17 cellular contexts compared by ENCODE assay signal in genomic region chr20:49140411-49140810, GRCh38.
"Had no signal": no experiment of that assay in that cellular context is flagged by ENCODE, and none has a peak within 500 bp of the region (broad histone marks: within the 10 kb centered on the region; RNA-seq: fewer than 3 reads in every experiment).

No MANE protein-coding gene starts in this region.

- H3K27me3 ChIP-seq: hepatocyte, tibial nerve had no signal

- H3K9me3 Mint-ChIP-seq: activated CD4-positive, alpha-beta memory T cell treated with anti-CD3 and anti-CD28 coated beads for 36 hours; activated naive CD4-positive, alpha-beta T cell treated with anti-CD3 and anti-CD28 coated beads, Interleukin-2, amount 10 ng/mL, durations not matched to agents 7 days and 5 days; activated T-helper 2 cell treated with anti-CD3 and anti-CD28 coated beads, Interferon-gamma antibody, Interleukin-2, Interleukin-4, amounts not matched to agents 10 μg/mL and 5 μg/mL and 100 μg/mL, durations not matched to agents 14 hours and 24 hours and 36 hours; central memory CD8-positive, alpha-beta T cell; endodermal cell; mesothelial cell of epicardium; stimulated activated memory B cell treated with anti-CD40 and anti-IgM and Interleukin-4, amounts not matched to agents 10 μg/mL and 1 μg/mL and 100 μg/mL, for 72 hours had no signal

- DNase-seq: activated CD4-positive, alpha-beta memory T cell treated with anti-CD3 and anti-CD28 coated beads for 36 hours; activated naive CD4-positive, alpha-beta T cell treated with anti-CD3 and anti-CD28 coated beads, Interleukin-2, amount 10 ng/mL, durations not matched to agents 7 days and 5 days; amygdala; endodermal cell; erythroblast; right cardiac atrium; stimulated activated CD4-positive, alpha-beta T cell treated with anti-CD3 and anti-CD28 coated beads, Interleukin-1b, Interleukin-23, amount 100 ng/mL, for 48 hours had no signal

- H3K4me3 ChIP-seq: hepatocyte, smooth muscle cell, tibial nerve had no signal

- H2AFZ ChIP-seq: hepatocyte had no signal

- H3K4me1 Mint-ChIP-seq: brain; central memory CD8-positive, alpha-beta T cell; endodermal cell; mesothelial cell of epicardium had no signal

- H3K4me2 ChIP-seq: hepatocyte, smooth muscle cell had no signal

- H3K27ac Mint-ChIP-seq: activated CD4-positive, alpha-beta memory T cell treated with anti-CD3 and anti-CD28 coated beads for 36 hours; activated naive CD4-positive, alpha-beta T cell treated with anti-CD3 and anti-CD28 coated beads, Interleukin-2, amount 10 ng/mL, durations not matched to agents 7 days and 5 days; activated T-helper 2 cell treated with anti-CD3 and anti-CD28 coated beads, Interferon-gamma antibody, Interleukin-2, Interleukin-4, amounts not matched to agents 10 μg/mL and 5 μg/mL and 100 μg/mL, durations not matched to agents 14 hours and 24 hours and 36 hours; endodermal cell; mesothelial cell of epicardium; progenitor cell of endocrine pancreas; stimulated activated memory B cell treated with anti-CD40 and anti-IgM and Interleukin-4, amounts not matched to agents 10 μg/mL and 1 μg/mL and 100 μg/mL, for 72 hours had no signal

- H3K27ac ChIP-seq: hepatocyte, tibial nerve, VCaP had no signal

- H3K27me3 Mint-ChIP-seq: activated CD4-positive, alpha-beta memory T cell treated with anti-CD3 and anti-CD28 coated beads for 36 hours; activated naive CD4-positive, alpha-beta T cell treated with anti-CD3 and anti-CD28 coated beads, Interleukin-2, amount 10 ng/mL, durations not matched to agents 7 days and 5 days; brain; central memory CD8-positive, alpha-beta T cell; progenitor cell of endocrine pancreas; stimulated activated memory B cell treated with anti-CD40 and anti-IgM and Interleukin-4, amounts not matched to agents 10 μg/mL and 1 μg/mL and 100 μg/mL, for 72 hours had no signal

- H3K9me3 ChIP-seq: tibial nerve had no signal

- ATAC-seq: right cardiac atrium; stimulated activated memory B cell treated with anti-CD40 and anti-IgM and Interleukin-4, amounts not matched to agents 10 μg/mL and 1 μg/mL and 100 μg/mL, for 72 hours had no signal

- H3K4me3 Mint-ChIP-seq: activated CD4-positive, alpha-beta memory T cell treated with anti-CD3 and anti-CD28 coated beads for 36 hours; activated naive CD4-positive, alpha-beta T cell treated with anti-CD3 and anti-CD28 coated beads, Interleukin-2, amount 10 ng/mL, durations not matched to agents 7 days and 5 days; brain; central memory CD8-positive, alpha-beta T cell; endodermal cell; mesothelial cell of epicardium; stimulated activated memory B cell treated with anti-CD40 and anti-IgM and Interleukin-4, amounts not matched to agents 10 μg/mL and 1 μg/mL and 100 μg/mL, for 72 hours had no signal
